2 cellular contexts compared by ENCODE assay signal in genomic region chr17:77515227-77515626, GRCh38.
A peak's percentile ranks its signal among the peaks of the same experiment; 100 is the strongest.
TF ChIP-seq lines count a peak whose summit lies in the region.

No MANE protein-coding gene starts in this region.

TF ChIP-seq in HepG2, 621 proteins besides CTCF, POLR2A, EP300 and RAD21:
- TF ChIP-seq MAFF (IDR thresholded peaks at IDR 0.05; ENCODE audit: low read depth, low read length) (peak; percentile 71), TRAFD1 (CRISPR knock-in tag; IDR thresholded peaks at IDR 0.05; ENCODE audit: borderline replicate concordance) (no peak), MAFK (conservative IDR thresholded peaks at IDR 0.05 in 1 of 2, IDR thresholded peaks at IDR 0.05 in 1 of 2; ENCODE audit: low read length in 2 of 2) (peak; percentile 53 to 82; a peak in 3 of 4 replicates)

TF ChIP-seq in IMR-90, 13 proteins besides CTCF, POLR2A, EP300 and RAD21:
- no peak for TF ChIP-seq MXI1 (IDR thresholded peaks at IDR 0.05; ENCODE audit: borderline replicate concordance, low read depth, low read length)
- TF ChIP-seq CEBPB (IDR thresholded peaks at IDR 0.05; ENCODE audit: low read depth, low read length) = no peak
- no peak for TF ChIP-seq SMC3 (IDR thresholded peaks at IDR 0.05; ENCODE audit: low read depth, low read length)
- TF ChIP-seq MAFK (IDR thresholded peaks at IDR 0.05; ENCODE audit: low read depth, low read length) = peak; percentile 61
TF ChIP-seq in IMR-90: peak in this region for 1.
